ENCODE assay signal across 9 cellular contexts in genomic region chr12:47772094-47772660, GRCh38. TPM values are rescaled to one million over a fixed set of nuclear protein-coding genes. Genes with fewer than 3 reads are reported as not detected.
DNase-seq lines count a peak whose midpoint lies in the region; ATAC-seq and TF ChIP-seq lines count a peak whose summit lies in the region.
"Had no signal": no experiment of that assay in that cellular context is flagged by ENCODE, and none has a peak within 500 bp of the region (broad histone marks: within the 10 kb centered on the region; RNA-seq: fewer than 3 reads in every experiment).

No MANE protein-coding gene starts in this region.

- no peak overlapping the region for H3K27ac ChIP-seq in SK-N-SH (ENCODE audit: low read depth in 2 of 2, low read length in 1 of 2)
- H3K27ac ChIP-seq in sigmoid colon: peak overlapping the region in 3 of 4 donors; percentile 89 to 90 (median 89)

- no peaks in the 10 kb centered on the region for H3K9me3 ChIP-seq in SK-N-SH
- H3K9me3 ChIP-seq in sigmoid colon: no peaks in the 10 kb centered on the region

- peak overlapping the region; percentile 98; the same call in 1 of the 2 replicates for H3K4me2 ChIP-seq in SK-N-SH

- H3K27me3 ChIP-seq in SK-N-SH (ENCODE audit: insufficient read depth): no peaks in the 10 kb centered on the region
- no peaks in the 10 kb centered on the region for H3K27me3 ChIP-seq in sigmoid colon

- no peaks in the 10 kb centered on the region for H3F3A ChIP-seq in SK-N-SH (replicated peaks; ENCODE audit: insufficient read depth)

- 89% methylated on average over 13 of the region's 13 CpGs for WGBS in SK-N-SH (ENCODE audit: low lambda C conversion rate)
- WGBS in sigmoid colon, 2 donors: 73 to 87% methylated on average over 13 of the region's 13 CpGs

- H3K36me3 ChIP-seq in SK-N-SH (replicated peaks in 1 of 2; ENCODE audit: control insufficient read depth in 1 of 2, insufficient read depth in 2 of 2, low read length in 1 of 2): no peaks in the 10 kb centered on the region
- no peaks in the 10 kb centered on the region for H3K36me3 ChIP-seq in sigmoid colon

- H4K20me1 ChIP-seq in SK-N-SH (ENCODE audit: insufficient read depth): no peaks in the 10 kb centered on the region

- DNase-seq in SK-N-SH (no peak), SHP77 (lab: John Stamatoyannopoulos, UW) (peak; percentile 17 to 34), epithelial cell of proximal tubule (ENCODE audit: low read depth) (no peak), sigmoid colon (no peak), NCI-H524 treated with DMSO at 0.1 percent for 48 hours (lab: John Stamatoyannopoulos, UW) (no peak), middle frontal gyrus (ENCODE audit: extremely low spot score, low spot score) (no peak)

- TF ChIP-seq EP300 in SK-N-SH (IDR thresholded peaks at IDR 0.05; ENCODE audit: borderline replicate concordance in 1 of 2, low read depth in 1 of 2, low read length in 1 of 2): no peak
- TF ChIP-seq EP300 in sigmoid colon (IDR thresholded peaks at IDR 0.05): no peak

- H3K4me3 ChIP-seq in SK-N-SH (ENCODE audit: low read depth in 2 of 2, low read length in 1 of 2) (no peak overlapping the region), epithelial cell of proximal tubule (ENCODE audit: low read depth, low read length) (peak overlapping the region; percentile 85), sigmoid colon (peak overlapping the region in 1 of 4 donors; percentile 99)

- H2AFZ ChIP-seq in SK-N-SH (ENCODE audit: low read depth): peak overlapping the region; percentile 89; the same call in 1 of the 2 replicates

- TF ChIP-seq CTCF in SK-N-SH (IDR thresholded peaks at IDR 0.05) (no peak), epithelial cell of proximal tubule (conservative IDR thresholded peaks at IDR 0.05; ENCODE audit: low read depth, low read length) (no peak), sigmoid colon (IDR thresholded peaks at IDR 0.05) (no peak)

- CTCF ChIA-PET in SK-N-SH (lab: Yijun Ruan, JAX): interaction anchor here (0.7 to 22.9 kb wide), 11 partner anchors 10 to 221 kb away, joined by 3 to 1294 read pairs (median 4); partner anchors contain the start of genes ENDOU, RAPGEF3 and RPAP3

- H3K4me1 ChIP-seq in SK-N-SH (ENCODE audit: control insufficient read depth in 1 of 2, insufficient read depth in 2 of 2, low read depth in 1 of 2, low read length in 1 of 2): peaks cover 23 to 39% of the 10 kb centered on the region in 2 experiments; a peak in 3 of 4 replicates
- H3K4me1 ChIP-seq in sigmoid colon: peaks cover 0 to 57% (median 46%) of the 10 kb centered on the region in 4 donors

- TF ChIP-seq POLR2A in sigmoid colon (IDR thresholded peaks at IDR 0.05): no peak

- intact Hi-C loops in sigmoid colon (cut with DNase I): no loop called here

- no peaks in the 10 kb centered on the region for H3K79me2 ChIP-seq in SK-N-SH (ENCODE audit: insufficient read depth)

- H3K9me2 ChIP-seq in SK-N-SH: no peaks in the 10 kb centered on the region

- no peak for TF ChIP-seq RAD21 in SK-N-SH (IDR thresholded peaks at IDR 0.05; ENCODE audit: low read length)

- H3K9ac ChIP-seq in SK-N-SH: no peak overlapping the region

- POLR2A ChIA-PET in SK-N-SH (lab: Yijun Ruan, JAX): interaction anchor here (0.5 to 1.4 kb wide), 2 partner anchors 13 to 59 kb away, joined by 3 to 4 read pairs; no protein-coding TSS in a partner anchor

- no peak for ATAC-seq in SK-N-SH treated with all-trans-retinoic acid at 6 μM for 48 hours
- ATAC-seq in HG03354 (IDR thresholded peaks at IDR 0.05; ENCODE audit: poor library complexity, severe bottlenecking, unreplicated experiment): no peak

TF ChIP-seq in SK-N-SH, 30 proteins besides CTCF, POLR2A, EP300 and RAD21 (continues in another document):
- TF ChIP-seq, protein P1, sequence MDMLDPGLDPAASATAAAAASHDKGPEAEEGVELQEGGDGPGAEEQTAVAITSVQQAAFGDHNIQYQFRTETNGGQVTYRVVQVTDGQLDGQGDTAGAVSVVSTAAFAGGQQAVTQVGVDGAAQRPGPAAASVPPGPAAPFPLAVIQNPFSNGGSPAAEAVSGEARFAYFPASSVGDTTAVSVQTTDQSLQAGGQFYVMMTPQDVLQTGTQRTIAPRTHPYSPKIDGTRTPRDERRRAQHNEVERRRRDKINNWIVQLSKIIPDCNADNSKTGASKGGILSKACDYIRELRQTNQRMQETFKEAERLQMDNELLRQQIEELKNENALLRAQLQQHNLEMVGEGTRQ (IDR thresholded peaks at IDR 0.05; ENCODE audit: borderline replicate concordance, low read depth, low read length): no peak
- no peak for TF ChIP-seq ELF1 (IDR thresholded peaks at IDR 0.05)
- no peak for TF ChIP-seq ZBTB33 (IDR thresholded peaks at IDR 0.05; ENCODE audit: borderline replicate concordance, low read depth)

TF ChIP-seq in SK-N-SH treated with all-trans-retinoic acid at 6 μM for 48 hours, 23 proteins besides CTCF, POLR2A, EP300 and RAD21 (continues in another document):
- TF ChIP-seq, protein P2, sequence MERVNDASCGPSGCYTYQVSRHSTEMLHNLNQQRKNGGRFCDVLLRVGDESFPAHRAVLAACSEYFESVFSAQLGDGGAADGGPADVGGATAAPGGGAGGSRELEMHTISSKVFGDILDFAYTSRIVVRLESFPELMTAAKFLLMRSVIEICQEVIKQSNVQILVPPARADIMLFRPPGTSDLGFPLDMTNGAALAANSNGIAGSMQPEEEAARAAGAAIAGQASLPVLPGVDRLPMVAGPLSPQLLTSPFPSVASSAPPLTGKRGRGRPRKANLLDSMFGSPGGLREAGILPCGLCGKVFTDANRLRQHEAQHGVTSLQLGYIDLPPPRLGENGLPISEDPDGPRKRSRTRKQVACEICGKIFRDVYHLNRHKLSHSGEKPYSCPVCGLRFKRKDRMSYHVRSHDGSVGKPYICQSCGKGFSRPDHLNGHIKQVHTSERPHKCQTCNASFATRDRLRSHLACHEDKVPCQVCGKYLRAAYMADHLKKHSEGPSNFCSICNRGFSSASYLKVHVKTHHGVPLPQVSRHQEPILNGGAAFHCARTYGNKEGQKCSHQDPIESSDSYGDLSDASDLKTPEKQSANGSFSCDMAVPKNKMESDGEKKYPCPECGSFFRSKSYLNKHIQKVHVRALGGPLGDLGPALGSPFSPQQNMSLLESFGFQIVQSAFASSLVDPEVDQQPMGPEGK (CRISPR knock-in tag; IDR thresholded peaks at IDR 0.05; ENCODE audit: borderline replicate concordance): no peak
- no peak for TF ChIP-seq ZFP3 (CRISPR knock-in tag; IDR thresholded peaks at IDR 0.05)
- TF ChIP-seq, protein P3, sequence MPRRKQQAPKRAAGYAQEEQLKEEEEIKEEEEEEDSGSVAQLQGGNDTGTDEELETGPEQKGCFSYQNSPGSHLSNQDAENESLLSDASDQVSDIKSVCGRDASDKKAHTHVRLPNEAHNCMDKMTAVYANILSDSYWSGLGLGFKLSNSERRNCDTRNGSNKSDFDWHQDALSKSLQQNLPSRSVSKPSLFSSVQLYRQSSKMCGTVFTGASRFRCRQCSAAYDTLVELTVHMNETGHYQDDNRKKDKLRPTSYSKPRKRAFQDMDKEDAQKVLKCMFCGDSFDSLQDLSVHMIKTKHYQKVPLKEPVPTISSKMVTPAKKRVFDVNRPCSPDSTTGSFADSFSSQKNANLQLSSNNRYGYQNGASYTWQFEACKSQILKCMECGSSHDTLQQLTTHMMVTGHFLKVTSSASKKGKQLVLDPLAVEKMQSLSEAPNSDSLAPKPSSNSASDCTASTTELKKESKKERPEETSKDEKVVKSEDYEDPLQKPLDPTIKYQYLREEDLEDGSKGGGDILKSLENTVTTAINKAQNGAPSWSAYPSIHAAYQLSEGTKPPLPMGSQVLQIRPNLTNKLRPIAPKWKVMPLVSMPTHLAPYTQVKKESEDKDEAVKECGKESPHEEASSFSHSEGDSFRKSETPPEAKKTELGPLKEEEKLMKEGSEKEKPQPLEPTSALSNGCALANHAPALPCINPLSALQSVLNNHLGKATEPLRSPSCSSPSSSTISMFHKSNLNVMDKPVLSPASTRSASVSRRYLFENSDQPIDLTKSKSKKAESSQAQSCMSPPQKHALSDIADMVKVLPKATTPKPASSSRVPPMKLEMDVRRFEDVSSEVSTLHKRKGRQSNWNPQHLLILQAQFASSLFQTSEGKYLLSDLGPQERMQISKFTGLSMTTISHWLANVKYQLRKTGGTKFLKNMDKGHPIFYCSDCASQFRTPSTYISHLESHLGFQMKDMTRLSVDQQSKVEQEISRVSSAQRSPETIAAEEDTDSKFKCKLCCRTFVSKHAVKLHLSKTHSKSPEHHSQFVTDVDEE (CRISPR knock-in tag; IDR thresholded peaks at IDR 0.05): no peak
- no peak for TF ChIP-seq TOX (CRISPR knock-in tag; IDR thresholded peaks at IDR 0.05; ENCODE audit: borderline replicate concordance)
- TF ChIP-seq ZNF565 (CRISPR knock-in tag; conservative IDR thresholded peaks at IDR 0.05; ENCODE audit: low read depth): no peak
- TF ChIP-seq ISL1 (CRISPR knock-in tag; IDR thresholded peaks at IDR 0.05): no peak
- TF ChIP-seq ZC3H10 (CRISPR knock-in tag; IDR thresholded peaks at IDR 0.05): no peak
- no peak for TF ChIP-seq TCF4 (CRISPR knock-in tag; IDR thresholded peaks at IDR 0.05; ENCODE audit: borderline replicate concordance)
- TF ChIP-seq SNAI2 (CRISPR knock-in tag; IDR thresholded peaks at IDR 0.05): no peak

RNA-seq across cellular contexts. Expression of gene SLC48A1, which starts 0.9 kb away (rescaled TPM):
- polyA plus RNA-seq in SK-N-SH (2012; rRNA removed): 7.3 and 8.1 TPM in 2 replicates
- polyA plus RNA-seq in SK-N-SH (2012; cell fraction: cytosol; rRNA removed): 4.7 and 6.8 TPM in 2 replicates
- 13.1 and 16.1 TPM in 2 replicates for polyA plus RNA-seq in SK-N-SH (2012; cell fraction: nucleus; rRNA removed)
- 10.4 and 51.8 TPM in 2 replicates for total RNA-seq in epithelial cell of proximal tubule
- total RNA-seq in sigmoid colon: 10 to 100 TPM; 30.3 to 46.6 (median 32.2) TPM
- 10 to 100 TPM in 2 of 3 donors, 1 to 10 TPM in 1; 6.9 to 14.2 (median 12.0) TPM for polyA plus RNA-seq in sigmoid colon

RNA-seq across cellular contexts. Expression of gene RAPGEF3, which starts 13.5 kb away (rescaled TPM):
- polyA plus RNA-seq in SK-N-SH (2012; rRNA removed): 0.90 and 0.93 TPM in 2 replicates
- polyA plus RNA-seq in SK-N-SH (2012; cell fraction: cytosol; rRNA removed): 0.23 and 0.42 TPM in 2 replicates
- polyA plus RNA-seq in SK-N-SH (2012; cell fraction: nucleus; rRNA removed): 3.8 and 4.7 TPM in 2 replicates
- 8.5 and 102 TPM in 2 replicates for total RNA-seq in epithelial cell of proximal tubule
- total RNA-seq in sigmoid colon: 10 to 100 TPM; 13.8 to 36.8 (median 14.6) TPM
- 10 to 100 TPM in 1 of 3 donors, 1 to 10 TPM in 2; 3.9 to 16.2 (median 4.2) TPM for polyA plus RNA-seq in sigmoid colon

RNA-seq across cellular contexts. Expression of gene ENDOU, which starts 46.9 kb away (rescaled TPM):
- polyA plus RNA-seq in SK-N-SH (2012; rRNA removed) (not detected in 2 replicates), sigmoid colon (under 1 TPM in 1 of 3 donors, not detected in 2; 0.25 TPM)
- polyA plus RNA-seq in SK-N-SH (2012; cell fraction: cytosol; rRNA removed): not detected in 2 replicates
- polyA plus RNA-seq in SK-N-SH (2012; cell fraction: nucleus; rRNA removed): not detected in 2 replicates
- total RNA-seq in epithelial cell of proximal tubule (not detected in 2 replicates), sigmoid colon (1 to 10 TPM in 1 of 4 donors, under 1 TPM in 2, not detected in 1; 0.36 to 1.6 (median 0.49) TPM)
- total RNA-seq: occipital lobe had no signal

RNA-seq across cellular contexts. Expression of gene HDAC7, which starts 47.5 kb away (rescaled TPM):
- polyA plus RNA-seq in SK-N-SH (2012; rRNA removed) (32.7 and 51.0 TPM in 2 replicates), sigmoid colon (10 to 100 TPM in 2 of 3 donors, 1 to 10 TPM in 1; 6.5 to 44.8 (median 16.8) TPM)
- 20.4 and 31.4 TPM in 2 replicates for polyA plus RNA-seq in SK-N-SH (2012; cell fraction: cytosol; rRNA removed)
- 227 and 305 TPM in 2 replicates for polyA plus RNA-seq in SK-N-SH (2012; cell fraction: nucleus; rRNA removed)
- total RNA-seq in epithelial cell of proximal tubule (70.2 and 84.4 TPM in 2 replicates), sigmoid colon (10 to 100 TPM; 45.3 to 79.2 (median 53.1) TPM)

Comparison
In these comparisons a context has a peak if more than half of its experiments do, and no peak if none do; other contexts are left out.
1. DNase-seq: peak in SHP77 (2 of 2); none in SK-N-SH (single experiment), epithelial cell of proximal tubule (single experiment), sigmoid colon (single experiment), NCI-H524 treated with DMSO at 0.1 percent for 48 hours (single experiment) and middle frontal gyrus (single experiment).
2. H3K27ac ChIP-seq: peak in sigmoid colon (3 of 4); none in SK-N-SH (0 of 2).